In genomic region chr6:7882505-7883257, GRCh38 we compare ENCODE assay signal across 21 cellular contexts.
"Had no signal": no experiment of that assay in that cellular context is flagged by ENCODE, and none has a peak within 500 bp of the region (broad histone marks: within the 10 kb centered on the region; RNA-seq: fewer than 3 reads in every experiment).

No MANE protein-coding gene starts in this region.

- H3K27ac ChIP-seq: foreskin keratinocyte, parathyroid adenoma, tibial artery had no signal

- H3K27me3 ChIP-seq: foreskin keratinocyte, tibial artery had no signal

- H3K9me3 ChIP-seq: tibial artery had no signal

- H3K4me1 Mint-ChIP-seq: activated naive CD8-positive, alpha-beta T cell treated with anti-CD3 and anti-CD28 coated beads, Interleukin-2, amount 50 U/mL, for 24 hours had no signal

- H3K27me3 Mint-ChIP-seq: activated naive CD8-positive, alpha-beta T cell treated with anti-CD3 and anti-CD28 coated beads, Interleukin-2, amount 50 U/mL, for 24 hours; dendritic cell treated with granulocyte-macrophage colony-stimulating factor and Interleukin-4, amounts not matched to agents 40 ng/mL and 50 ng/mL, for 4 days; naive B cell had no signal

- H3K4me3 Mint-ChIP-seq: activated naive CD8-positive, alpha-beta T cell treated with anti-CD3 and anti-CD28 coated beads, Interleukin-2, amount 50 U/mL, for 24 hours; dendritic cell treated with granulocyte-macrophage colony-stimulating factor and Interleukin-4, amounts not matched to agents 40 ng/mL and 50 ng/mL, for 4 days; T-helper 2 cell treated with Interferon-gamma antibody and Interleukin-4, amounts not matched to agents 5 μg/mL and 100 μg/mL, for 36 hours had no signal

- H3K4me1 ChIP-seq: foreskin keratinocyte, parathyroid adenoma, tibial artery had no signal

- H3K79me2 ChIP-seq: parathyroid adenoma had no signal

- H2AFZ ChIP-seq: parathyroid adenoma had no signal

- H3K9me3 Mint-ChIP-seq: activated naive CD8-positive, alpha-beta T cell treated with anti-CD3 and anti-CD28 coated beads, Interleukin-2, amount 50 U/mL, for 24 hours; dendritic cell treated with granulocyte-macrophage colony-stimulating factor and Interleukin-4, amounts not matched to agents 40 ng/mL and 50 ng/mL, for 4 days; naive B cell; T-helper 2 cell treated with Interferon-gamma antibody and Interleukin-4, amounts not matched to agents 5 μg/mL and 100 μg/mL, for 36 hours had no signal

- H3K4me3 ChIP-seq: lung, tibial artery had no signal

- DNase-seq: activated CD4-positive, alpha-beta T cell treated with anti-CD3 and anti-CD28 coated beads, Interleukin-2, amount 50 U/mL, for 1 hour; activated CD4-positive, CD25-positive, alpha-beta regulatory T cell; activated naive CD4-positive, alpha-beta T cell treated with Interleukin-2 at 50 U/mL for 16 hours; activated naive CD8-positive, alpha-beta T cell treated with anti-CD3 and anti-CD28 coated beads, Interleukin-2, amount 50 U/mL, for 24 hours; activated T-cell treated with anti-CD3 and anti-CD28 coated beads for 4 hours; aorta; effector memory CD4-positive, alpha-beta T cell; head of caudate nucleus; left colon; naive B cell; stimulated activated CD4-positive, alpha-beta T cell treated with anti-CD3 and anti-CD28 coated beads, Interleukin-15, amount 100 ng/mL, for 24 hours; stimulated activated CD4-positive, alpha-beta T cell treated with anti-CD3 and anti-CD28 coated beads, Interleukin-4, amount 100 ng/mL, for 1 hour; stimulated activated naive CD4-positive, alpha-beta T cell; tibial artery had no signal

- FAIRE-seq: bronchial epithelial cell, urothelium cell line had no signal

- H3K9ac ChIP-seq: parathyroid adenoma had no signal

- ATAC-seq: activated naive CD8-positive, alpha-beta T cell treated with anti-CD3 and anti-CD28 coated beads, Interleukin-2, amount 50 U/mL, for 24 hours; left colon had no signal

- H3K27ac Mint-ChIP-seq: activated naive CD8-positive, alpha-beta T cell treated with anti-CD3 and anti-CD28 coated beads, Interleukin-2, amount 50 U/mL, for 24 hours; dendritic cell treated with granulocyte-macrophage colony-stimulating factor and Interleukin-4, amounts not matched to agents 40 ng/mL and 50 ng/mL, for 4 days; T-helper 2 cell treated with Interferon-gamma antibody and Interleukin-4, amounts not matched to agents 5 μg/mL and 100 μg/mL, for 36 hours had no signal
